Comparison of ENCODE assay signal across 12 cellular contexts in genomic region chr19:16200038-16200775, GRCh38. TPM values are rescaled to one million over a fixed set of nuclear protein-coding genes. Genes with fewer than 3 reads are reported as not detected.
DNase-seq lines count a peak whose midpoint lies in the region; ATAC-seq and TF ChIP-seq lines count a peak whose summit lies in the region.
"Had no signal": no experiment of that assay in that cellular context is flagged by ENCODE, and none has a peak within 500 bp of the region (broad histone marks: within the 10 kb centered on the region; RNA-seq: fewer than 3 reads in every experiment).

No MANE protein-coding gene starts in this region.

- peaks cover 45% of the 10 kb centered on the region for H3K4me1 Mint-ChIP-seq in activated CD4-positive, alpha-beta T cell treated with anti-CD3 and anti-CD28 coated beads, Interleukin-2, amount 10 ng/mL, durations not matched to agents 24 days and 14 days

- peak overlapping the region; percentile 29 for H3K27ac Mint-ChIP-seq in activated CD4-positive, alpha-beta T cell treated with anti-CD3 and anti-CD28 coated beads, Interleukin-2, amount 10 ng/mL, durations not matched to agents 24 days and 14 days

- H3K36me3 Mint-ChIP-seq in activated CD4-positive, alpha-beta T cell treated with anti-CD3 and anti-CD28 coated beads, Interleukin-2, amount 10 ng/mL, durations not matched to agents 24 days and 14 days (ENCODE audit: low read depth) = peaks cover 35% of the 10 kb centered on the region

- peak; percentile 19 to 47 for ATAC-seq in gastrocnemius medialis

- H3K27ac ChIP-seq in gastrocnemius medialis = peak overlapping the region in 2 of 4 donors; percentile 48 to 50
- H3K27ac ChIP-seq: parathyroid adenoma had no signal

- H3K4me3 Mint-ChIP-seq in activated CD4-positive, alpha-beta T cell treated with anti-CD3 and anti-CD28 coated beads, Interleukin-2, amount 10 ng/mL, durations not matched to agents 24 days and 14 days = peak overlapping the region; percentile 50

- no peak for TF ChIP-seq POLR2A in gastrocnemius medialis (IDR thresholded peaks at IDR 0.05)

- no peaks in the 10 kb centered on the region for H3K27me3 Mint-ChIP-seq in activated CD4-positive, alpha-beta T cell treated with anti-CD3 and anti-CD28 coated beads, Interleukin-2, amount 10 ng/mL, durations not matched to agents 24 days and 14 days

- in situ Hi-C loops in gastrocnemius medialis (cut with MboI; ENCODE audit: low sequenced_read_pairs in 4 of 4) = loop anchor here in 1 of 4 donors (25.0 kb wide), 1 partner anchor 312 kb away; no protein-coding TSS in a partner anchor

- no peak for TF ChIP-seq CTCF in fibroblast of mammary gland (conservative IDR thresholded peaks at IDR 0.05; ENCODE audit: control insufficient read depth, insufficient read depth, low read depth, low read length)
- no peak for TF ChIP-seq CTCF in gastrocnemius medialis (IDR thresholded peaks at IDR 0.05 in 4 of 5, conservative IDR thresholded peaks at IDR 0.05 in 1 of 5)

- H3K9me3 Mint-ChIP-seq in activated CD4-positive, alpha-beta T cell treated with anti-CD3 and anti-CD28 coated beads, Interleukin-2, amount 10 ng/mL, durations not matched to agents 24 days and 14 days = no peaks in the 10 kb centered on the region

- intact Hi-C loops in activated CD4-positive, alpha-beta T cell treated with anti-CD3 and anti-CD28 coated beads, Interleukin-2, amount 10 ng/mL, durations not matched to agents 24 days and 14 days (cut with micrococcal nuclease) = no loop called here
- intact Hi-C loops in gastrocnemius medialis (cut with DNase I; ENCODE audit: low total_unique reads) = no loop called here

- H3K4me3 ChIP-seq in fibroblast of mammary gland (ENCODE audit: control insufficient read depth, low read depth, low read length) (peak overlapping the region; percentile 12), gastrocnemius medialis (no peak overlapping the region)

- no peaks in the 10 kb centered on the region for H3K9me3 ChIP-seq in gastrocnemius medialis

- H3K36me3 ChIP-seq in gastrocnemius medialis = peaks cover 0 to 22% of the 10 kb centered on the region in 2 donors

- no peaks in the 10 kb centered on the region for H3K27me3 ChIP-seq in gastrocnemius medialis

- DNase-seq in activated CD4-positive, alpha-beta T cell treated with anti-CD3 and anti-CD28 coated beads, Interleukin-2, amount 10 ng/mL, durations not matched to agents 24 days and 14 days = no peak
- DNase-seq in activated CD4-positive, alpha-beta T cell treated with anti-CD3 and anti-CD28 coated beads for 48 hours = no peak
- DNase-seq in SKM-1 (lab: John Stamatoyannopoulos, UW; ENCODE audit: unreplicated experiment) (peak; percentile 12), fibroblast of mammary gland (ENCODE audit: low read depth) (peak; percentile 74), gastrocnemius medialis (peak; percentile 16 to 64), amygdala (lab: John Stamatoyannopoulos, UW) (no peak), COLO668 (lab: John Stamatoyannopoulos, UW; ENCODE audit: unreplicated experiment) (no peak)
- DNase-seq in stimulated activated CD4-positive, alpha-beta T cell treated with anti-CD3 and anti-CD28 coated beads, Interleukin-4, amount 100 ng/mL, for 1 hour = no peak
- DNase-seq: activated gamma-delta T cell, Karpas-422 had no signal

- H3K4me1 ChIP-seq in gastrocnemius medialis = peaks cover 20 to 27% of the 10 kb centered on the region in 2 donors

RNA-seq across cellular contexts. Expression of gene AP1M1, which starts 2.5 kb away (rescaled TPM):
- 107 and 111 TPM in 2 replicates for total RNA-seq in activated CD4-positive, alpha-beta T cell treated with anti-CD3 and anti-CD28 coated beads, Interleukin-2, amount 10 ng/mL, durations not matched to agents 24 days and 14 days
- 100 to 1,000 TPM in 1 of 4 donors, 10 to 100 TPM in 3; 68.2 to 119 (median 73.5) TPM for total RNA-seq in gastrocnemius medialis

RNA-seq across cellular contexts. Expression of gene FAM32A, which starts 15.0 kb away (rescaled TPM):
- 59.2 and 65.2 TPM in 2 replicates for total RNA-seq in activated CD4-positive, alpha-beta T cell treated with anti-CD3 and anti-CD28 coated beads, Interleukin-2, amount 10 ng/mL, durations not matched to agents 24 days and 14 days
- total RNA-seq in gastrocnemius medialis = 10 to 100 TPM; 57.2 to 72.3 (median 63.6) TPM

RNA-seq across cellular contexts. Expression of gene CIB3, which starts 26.9 kb away (rescaled TPM):
- not detected in 2 replicates for total RNA-seq in activated CD4-positive, alpha-beta T cell treated with anti-CD3 and anti-CD28 coated beads, Interleukin-2, amount 10 ng/mL, durations not matched to agents 24 days and 14 days
- total RNA-seq in gastrocnemius medialis = not detected
- total RNA-seq: glomerular endothelial cell had no signal

RNA-seq across cellular contexts. Expression of gene HSH2D, which starts 56.7 kb away (rescaled TPM):
- 22.7 and 23.1 TPM in 2 replicates for total RNA-seq in activated CD4-positive, alpha-beta T cell treated with anti-CD3 and anti-CD28 coated beads, Interleukin-2, amount 10 ng/mL, durations not matched to agents 24 days and 14 days
- total RNA-seq in gastrocnemius medialis = not detected
- total RNA-seq: glomerular endothelial cell had no signal

Comparison
In these comparisons a context has a peak if more than half of its experiments do, and no peak if none do; other contexts are left out.
1. DNase-seq: peak in SKM-1 (single experiment), fibroblast of mammary gland (single experiment) and gastrocnemius medialis (2 of 2); none in activated CD4-positive, alpha-beta T cell treated with anti-CD3 and anti-CD28 coated beads, Interleukin-2, amount 10 ng/mL, durations not matched to agents 24 days and 14 days (single experiment), activated CD4-positive, alpha-beta T cell treated with anti-CD3 and anti-CD28 coated beads for 48 hours (single experiment), amygdala (0 of 56), COLO668 (single experiment) and stimulated activated CD4-positive, alpha-beta T cell treated with anti-CD3 and anti-CD28 coated beads, Interleukin-4, amount 100 ng/mL, for 1 hour (single experiment).